Comparison of ENCODE assay signal across 20 cellular contexts in the genomic region with DNA sequence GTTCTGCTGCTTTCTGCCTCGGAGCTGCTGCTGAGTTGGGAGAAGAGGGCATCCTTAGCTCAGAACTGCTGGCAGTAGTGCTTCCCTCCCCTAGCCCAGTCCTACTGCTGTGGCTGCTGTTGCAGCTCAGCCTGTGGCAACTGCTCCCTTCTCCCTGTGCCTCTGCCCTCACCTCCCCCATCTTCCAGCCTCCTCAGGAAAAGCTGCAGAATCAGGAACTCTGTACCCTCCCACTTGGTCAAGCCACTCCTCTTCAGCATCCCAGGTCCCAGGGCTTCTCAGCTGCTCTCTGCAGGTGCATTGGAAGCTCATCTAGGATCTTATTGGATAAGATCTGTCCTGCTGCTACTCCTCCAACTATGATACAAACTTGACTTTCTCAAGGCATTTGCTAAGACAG.
DNase-seq lines count a peak whose midpoint lies in the region; ATAC-seq and TF ChIP-seq lines count a peak whose summit lies in the region.
"Had no signal": no experiment of that assay in that cellular context is flagged by ENCODE, and none has a peak within 500 bp of the region (broad histone marks: within the 10 kb centered on the region; RNA-seq: fewer than 3 reads in every experiment).

No MANE protein-coding gene starts in this region.

- no peak for TF ChIP-seq CTCF in foreskin keratinocyte (conservative IDR thresholded peaks at IDR 0.05)

- no peak overlapping the region for H3K27ac ChIP-seq in foreskin keratinocyte
- no peak overlapping the region for H3K27ac ChIP-seq in effector memory CD4-positive, alpha-beta T cell (ENCODE audit: insufficient read depth, low read length, poor library complexity, severe bottlenecking)

- ATAC-seq in foreskin keratinocyte = peak; percentile 12
- ATAC-seq: PC-3 had no signal

- peaks cover 3% of the 10 kb centered on the region for H3K27me3 ChIP-seq in foreskin keratinocyte
- no peaks in the 10 kb centered on the region for H3K27me3 ChIP-seq in effector memory CD4-positive, alpha-beta T cell (replicated peaks; ENCODE audit: control insufficient read depth, insufficient read depth, low read length, poor library complexity, severe bottlenecking)

- H3K4me3 ChIP-seq in effector memory CD4-positive, alpha-beta T cell (ENCODE audit: insufficient read depth, low read depth, low read length, poor library complexity, severe bottlenecking) = no peak overlapping the region
- H3K4me3 ChIP-seq: HAP-1 had no signal

- no peaks in the 10 kb centered on the region for H3K4me1 ChIP-seq in foreskin keratinocyte
- no peaks in the 10 kb centered on the region for H3K4me1 ChIP-seq in effector memory CD4-positive, alpha-beta T cell (ENCODE audit: control insufficient read depth, insufficient read depth, low read length, poor library complexity, severe bottlenecking)
- H3K4me1 ChIP-seq: HAP-1 had no signal

- no peaks in the 10 kb centered on the region for H3K36me3 ChIP-seq in effector memory CD4-positive, alpha-beta T cell (ENCODE audit: control insufficient read depth, insufficient read depth, low read length)
- H3K36me3 ChIP-seq: HAP-1 had no signal

- no peaks in the 10 kb centered on the region for H3K9me3 ChIP-seq in effector memory CD4-positive, alpha-beta T cell (ENCODE audit: control insufficient read depth, low read length)
- H3K9me3 ChIP-seq: HAP-1 had no signal

- DNase-seq in ELF-1 (ENCODE audit: low read depth, low spot score) = peak; percentile 7
- peak; percentile 85 for DNase-seq in NCI-H82 (lab: John Stamatoyannopoulos, UW)
- no peak for DNase-seq in foreskin keratinocyte
- DNase-seq in left kidney (ENCODE audit: low read depth, low spot score) = peak; percentile 37
- DNase-seq in hippocampal formation (lab: John Stamatoyannopoulos, UW) = no peak
- no peak for DNase-seq in NCI-H1436 treated with DMSO at 0.1 percent for 48 hours (lab: John Stamatoyannopoulos, UW)
- DNase-seq in effector memory CD4-positive, alpha-beta T cell = no peak
- DNase-seq: DMS79, KBM-7, MM.1S, NCI-H1048, NCI-H1417 treated with DMSO at 0.1 percent for 48 hours, NCI-H1930, NCI-H226, NCI-H510A treated with DMSO at 0.1 percent for 48 hours, PC-3, RPMI8226, SHP77, SW 1271 had no signal

Comparison
In these comparisons a context has a peak if more than half of its experiments do, and no peak if none do; other contexts are left out.
1. DNase-seq: peak in ELF-1 (single experiment), NCI-H82 (single experiment) and left kidney (single experiment); none in foreskin keratinocyte (0 of 2), hippocampal formation (0 of 2), NCI-H1436 treated with DMSO at 0.1 percent for 48 hours (single experiment) and effector memory CD4-positive, alpha-beta T cell (0 of 3).